15 cellular contexts compared by ENCODE assay signal in the genomic region with DNA sequence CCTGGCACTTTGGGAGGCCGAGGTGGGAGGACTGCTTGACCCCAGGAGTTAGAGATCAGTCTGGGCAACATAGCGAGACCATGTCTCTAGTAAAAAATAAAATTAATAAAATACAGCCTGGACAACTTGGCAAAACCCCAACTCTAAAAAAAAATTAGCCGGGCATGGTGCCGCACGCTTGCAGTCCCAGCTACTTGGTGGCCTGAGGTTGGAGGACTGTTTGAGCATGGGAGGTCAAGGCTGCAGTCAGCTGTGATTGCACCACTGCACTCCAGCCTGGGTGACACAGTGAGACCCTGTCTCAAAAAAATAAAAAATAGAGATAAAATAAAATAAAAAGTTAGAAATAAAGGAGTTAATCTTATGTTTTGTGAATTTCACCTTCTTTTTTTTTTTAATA. TPM values are rescaled to one million over a fixed set of nuclear protein-coding genes. Genes with fewer than 3 reads are reported as not detected.
DNase-seq lines count a peak whose midpoint lies in the region; ATAC-seq and TF ChIP-seq lines count a peak whose summit lies in the region.
"Had no signal": no experiment of that assay in that cellular context is flagged by ENCODE, and none has a peak within 500 bp of the region (broad histone marks: within the 10 kb centered on the region; RNA-seq: fewer than 3 reads in every experiment).

No MANE protein-coding gene starts in this region.

- H3K9me3 ChIP-seq in SJSA1 (replicated peaks), result no peaks in the 10 kb centered on the region
- H3K9me3 ChIP-seq in esophagus squamous epithelium, result no peaks in the 10 kb centered on the region
- no peaks in the 10 kb centered on the region for H3K9me3 ChIP-seq in osteoblast (ENCODE audit: low read depth, low read length)
- H3K9me3 ChIP-seq in upper lobe of right lung, result no peaks in the 10 kb centered on the region
- no peaks in the 10 kb centered on the region for H3K9me3 ChIP-seq in hepatocyte (ENCODE audit: low read depth)
- H3K9me3 ChIP-seq in testis, result no peaks in the 10 kb centered on the region
- H3K9me3 ChIP-seq: BLaER1 treated with 17β-estradiol and CSF1 and Interleukin-3, amounts not matched to agents 10 nM and 100 nM; Peyer's patch had no signal

- DNase-seq in SJSA1 (ENCODE audit: low read depth in 1 of 2, low spot score in 2 of 2) (no peak), esophagus squamous epithelium (lab: John Stamatoyannopoulos, UW) (no peak), osteoblast (ENCODE audit: insufficient read length, low spot score, missing footprints) (no peak), upper lobe of right lung (no peak), hepatocyte (ENCODE audit: low spot score) (no peak), testis (no peak)
- no peak for DNase-seq in activated CD4-positive, CD25-positive, alpha-beta regulatory T cell (lab: John Stamatoyannopoulos, UW)
- DNase-seq: CD8-positive, alpha-beta memory T cell; GOT3; NCI-H1092 treated with DMSO at 0.1 percent for 48 hours; NK-92 treated with Interleukin-12 subunit alpha and Interleukin-12 subunit beta, amount 100 ng/mL, for 24 hours; Peyer's patch had no signal

- TF ChIP-seq POLR2A in esophagus squamous epithelium (IDR thresholded peaks at IDR 0.05) (no peak), testis (IDR thresholded peaks at IDR 0.05) (no peak)

- H3K79me2 ChIP-seq in osteoblast (ENCODE audit: insufficient read depth, low read length), result no peaks in the 10 kb centered on the region
- no peaks in the 10 kb centered on the region for H3K79me2 ChIP-seq in hepatocyte

- H3K4me3 ChIP-seq in SJSA1 (no peak overlapping the region), esophagus squamous epithelium (no peak overlapping the region), osteoblast (ENCODE audit: insufficient read depth, low read length) (no peak overlapping the region), upper lobe of right lung (no peak overlapping the region), hepatocyte (no peak overlapping the region), testis (no peak overlapping the region)
- H3K4me3 ChIP-seq: BLaER1 treated with 17β-estradiol and CSF1 and Interleukin-3, amounts not matched to agents 10 nM and 100 nM; K562; Peyer's patch had no signal

- H3K9me2 ChIP-seq in hepatocyte (replicated peaks; ENCODE audit: insufficient read depth), result no peaks in the 10 kb centered on the region

- H4K20me1 ChIP-seq in osteoblast (ENCODE audit: insufficient read depth, low read length), result no peaks in the 10 kb centered on the region
- H4K20me1 ChIP-seq in hepatocyte (ENCODE audit: insufficient read depth, poor library complexity, severe bottlenecking), result no peaks in the 10 kb centered on the region

- no peak for TF ChIP-seq CTCF in esophagus squamous epithelium (IDR thresholded peaks at IDR 0.05)
- TF ChIP-seq CTCF in osteoblast (IDR thresholded peaks at IDR 0.05; ENCODE audit: extremely low read depth, low read depth, low read length), result no peak
- no peak for TF ChIP-seq CTCF in upper lobe of right lung (IDR thresholded peaks at IDR 0.05)
- no peak for TF ChIP-seq CTCF in hepatocyte (IDR thresholded peaks at IDR 0.05; ENCODE audit: poor library complexity)
- TF ChIP-seq CTCF in testis (IDR thresholded peaks at IDR 0.05), result no peak

- H3K4me2 ChIP-seq in osteoblast (ENCODE audit: insufficient read depth, low read length) (no peak overlapping the region), hepatocyte (no peak overlapping the region)
- H3K4me2 ChIP-seq: BLaER1 treated with 17β-estradiol and CSF1 and Interleukin-3, amounts not matched to agents 10 nM and 100 nM had no signal

- ATAC-seq in upper lobe of right lung, result no peak
- ATAC-seq: K562, Right ventricle myocardium inferior had no signal

- H3K4me1 ChIP-seq in SJSA1 (replicated peaks) (peaks cover 51% of the 10 kb centered on the region), esophagus squamous epithelium (peaks cover 0 to 47% (median 16%) of the 10 kb centered on the region in 3 donors), osteoblast (ENCODE audit: insufficient read depth, low read length) (peaks cover 25% of the 10 kb centered on the region), upper lobe of right lung (peaks cover 5% of the 10 kb centered on the region), hepatocyte (ENCODE audit: insufficient read depth) (no peaks in the 10 kb centered on the region), testis (peaks cover 6% of the 10 kb centered on the region)
- H3K4me1 ChIP-seq: BLaER1 treated with 17β-estradiol and CSF1 and Interleukin-3, amounts not matched to agents 10 nM and 100 nM; Peyer's patch had no signal

- intact Hi-C loops in esophagus squamous epithelium (cut with DNase I) (no loop called here), upper lobe of right lung (cut with DNase I) (no loop called here), testis (cut with DNase I; ENCODE audit: low total_unique reads) (no loop called here)

- no peak overlapping the region for H2AFZ ChIP-seq in osteoblast (ENCODE audit: low read length)
- H2AFZ ChIP-seq in hepatocyte, result no peak overlapping the region

- no peaks in the 10 kb centered on the region for H3K27me3 ChIP-seq in SJSA1 (replicated peaks)
- H3K27me3 ChIP-seq in esophagus squamous epithelium, result no peaks in the 10 kb centered on the region
- H3K27me3 ChIP-seq in osteoblast (ENCODE audit: insufficient read depth, low read length), result no peaks in the 10 kb centered on the region
- no peaks in the 10 kb centered on the region for H3K27me3 ChIP-seq in upper lobe of right lung
- H3K27me3 ChIP-seq in hepatocyte, result no peaks in the 10 kb centered on the region
- H3K27me3 ChIP-seq in testis, result no peaks in the 10 kb centered on the region
- H3K27me3 ChIP-seq: BLaER1 treated with 17β-estradiol and CSF1 and Interleukin-3, amounts not matched to agents 10 nM and 100 nM; Peyer's patch had no signal

- H3K36me3 ChIP-seq in SJSA1 (peaks cover 97% of the 10 kb centered on the region), esophagus squamous epithelium (peaks cover 12 to 87% (median 19%) of the 10 kb centered on the region in 3 donors), osteoblast (ENCODE audit: insufficient read depth, low read length) (peaks cover 66% of the 10 kb centered on the region), upper lobe of right lung (peaks cover 94% of the 10 kb centered on the region), hepatocyte (replicated peaks; ENCODE audit: insufficient read depth, low read depth) (no peaks in the 10 kb centered on the region), testis (ENCODE audit: low read depth, missing control alignments) (no peaks in the 10 kb centered on the region)

- 77 to 78% methylated on average over 5 of the region's 5 CpGs for WGBS in esophagus squamous epithelium, 2 donors
- WGBS in hepatocyte (ENCODE audit: low lambda C conversion rate, missing lambda C conversion rate), result 88% methylated on average over 5 of the region's 5 CpGs
- WGBS in testis, 2 donors, result 54 to 70% methylated on average over 4 to 5 of the region's 5 CpGs

- H3K27ac ChIP-seq in SJSA1 (peak overlapping the region; percentile 23; the same call in 1 of the 2 replicates), esophagus squamous epithelium (peak overlapping the region in 3 of 4 donors; percentile 84 to 88 (median 85)), osteoblast (ENCODE audit: low read depth, low read length) (peak overlapping the region; percentile 95), upper lobe of right lung (peak overlapping the region; percentile 13), hepatocyte (no peak overlapping the region), testis (no peak overlapping the region)
- H3K27ac ChIP-seq: BLaER1 treated with 17β-estradiol and CSF1 and Interleukin-3, amounts not matched to agents 10 nM and 100 nM had no signal

RNA-seq across cellular contexts. Expression of gene SPC24, which starts 15.6 kb away (rescaled TPM):
- 120 and 143 TPM in 2 replicates for total RNA-seq in SJSA1 (2014; rRNA removed; shearing (Covaris generic))
- total RNA-seq in esophagus squamous epithelium (10 to 100 TPM in 1 of 4 donors, 1 to 10 TPM in 3; 2.9 to 10.9 (median 6.3) TPM), osteoblast (5.4 and 6.5 TPM in 2 replicates), upper lobe of right lung (1.1 TPM), hepatocyte (9.0 and 11.5 TPM in 2 replicates), testis (1 to 10 TPM; 7.1 to 7.4 TPM)
- polyA plus RNA-seq in hepatocyte (5.2 and 8.8 TPM in 2 replicates), testis (ENCODE audit: insufficient read depth, low read depth, low replicate concordance) (5.4 TPM)
- polyA plus RNA-seq: CD8-positive, alpha-beta memory T cell had no signal

RNA-seq across cellular contexts. Expression of gene KANK2, which starts 26.2 kb away (rescaled TPM):
- 278 and 472 TPM in 2 replicates for total RNA-seq in SJSA1 (2014; rRNA removed; shearing (Covaris generic))
- 100 to 1,000 TPM in 1 of 4 donors, 10 to 100 TPM in 3; 29.3 to 287 (median 57.1) TPM for total RNA-seq in esophagus squamous epithelium
- total RNA-seq in osteoblast, result 253 and 295 TPM in 2 replicates
- 268 TPM for total RNA-seq in upper lobe of right lung
- 58.3 and 60.3 TPM in 2 replicates for total RNA-seq in hepatocyte
- polyA plus RNA-seq in hepatocyte, result 35.2 and 39.6 TPM in 2 replicates
- total RNA-seq in testis, result 100 to 1,000 TPM in 1 of 2 donors, 10 to 100 TPM in 1; 98.9 to 161 TPM
- polyA plus RNA-seq in testis (ENCODE audit: insufficient read depth, low read depth, low replicate concordance), result 77.7 TPM

Comparison
In these comparisons a context has a peak if more than half of its experiments do, and no peak if none do; other contexts are left out.
1. H3K27ac ChIP-seq: peak in SJSA1 (single experiment), esophagus squamous epithelium (3 of 4), osteoblast (single experiment) and upper lobe of right lung (single experiment); none in hepatocyte (single experiment) and testis (0 of 2).